11 cellular contexts compared by ENCODE assay signal in the genomic region with DNA sequence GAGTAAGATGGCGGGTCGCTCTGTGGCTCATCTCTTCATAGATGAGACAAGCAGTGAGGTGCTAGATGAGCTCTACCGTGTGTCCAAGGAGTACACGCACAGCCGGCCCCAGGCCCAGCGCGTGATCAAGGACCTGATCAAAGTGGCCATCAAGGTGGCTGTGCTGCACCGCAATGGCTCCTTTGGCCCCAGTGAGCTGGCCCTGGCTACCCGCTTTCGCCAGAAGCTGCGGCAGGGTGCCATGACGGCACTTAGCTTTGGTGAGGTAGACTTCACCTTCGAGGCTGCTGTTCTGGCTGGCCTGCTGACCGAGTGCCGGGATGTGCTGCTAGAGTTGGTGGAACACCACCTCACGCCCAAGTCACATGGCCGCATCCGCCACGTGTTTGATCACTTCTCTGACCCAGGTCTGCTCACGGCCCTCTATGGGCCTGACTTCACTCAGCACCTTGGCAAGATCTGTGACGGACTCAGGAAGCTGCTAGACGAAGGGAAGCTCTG. TPM values are rescaled to one million over a fixed set of nuclear protein-coding genes. Genes with fewer than 3 reads are reported as not detected.
DNase-seq lines count a peak whose midpoint lies in the region; ATAC-seq and TF ChIP-seq lines count a peak whose summit lies in the region.
"Had no signal": no experiment of that assay in that cellular context is flagged by ENCODE, and none has a peak within 500 bp of the region (broad histone marks: within the 10 kb centered on the region; RNA-seq: fewer than 3 reads in every experiment).

No MANE protein-coding gene starts in this region.

- DNase-seq in stimulated activated CD4-positive, alpha-beta T cell treated with anti-CD3 and anti-CD28 coated beads, Interleukin-4, amount 100 ng/mL, for 1 hour = peak; percentile 13
- no peak for DNase-seq in stimulated activated CD4-positive, alpha-beta T cell treated with anti-CD3 and anti-CD28 coated beads, Interleukin-4, amount 100 ng/mL, for 24 hours
- DNase-seq in activated T-cell treated with anti-CD3 and anti-CD28 coated beads, Interleukin-2, amount 50 U/mL, for 72 hours = peak in 1 of 2 donors; percentile 23
- DNase-seq in naive B cell = no peak
- no peak for DNase-seq in effector CD8-positive, alpha-beta T cell (lab: John Stamatoyannopoulos, UW)
- DNase-seq in glutamatergic neuron = no peak
- no peak for DNase-seq in GM03348 (ENCODE audit: low spot score)
- DNase-seq: Caco-2, NCI-H1694 had no signal

- H3K9me3 Mint-ChIP-seq in activated T-cell treated with anti-CD3 and anti-CD28 coated beads, Interleukin-2, amount 50 U/mL, for 72 hours = no peaks in the 10 kb centered on the region
- H3K9me3 Mint-ChIP-seq in naive B cell = no peaks in the 10 kb centered on the region
- peaks cover 2% of the 10 kb centered on the region for H3K9me3 Mint-ChIP-seq in glutamatergic neuron (ENCODE audit: unreplicated experiment)

- TF ChIP-seq CTCF in glutamatergic neuron (IDR thresholded peaks at IDR 0.05; ENCODE audit: partially characterized antibody, unreplicated experiment) = no peak

- no peak for ATAC-seq in activated T-cell treated with anti-CD3 and anti-CD28 coated beads, Interleukin-2, amount 50 U/mL, for 72 hours (replicated peaks in 1 of 2)
- no peak for ATAC-seq in naive B cell (ENCODE audit: low read depth in 2 of 2)
- no peak for ATAC-seq in GM19328 (IDR thresholded peaks at IDR 0.05; ENCODE audit: unreplicated experiment)

- H3K36me3 Mint-ChIP-seq in activated T-cell treated with anti-CD3 and anti-CD28 coated beads, Interleukin-2, amount 50 U/mL, for 72 hours (ENCODE audit: insufficient read depth in 2 of 2) = peaks cover 14 to 20% of the 10 kb centered on the region in 2 donors
- no peaks in the 10 kb centered on the region for H3K36me3 Mint-ChIP-seq in naive B cell
- H3K36me3 Mint-ChIP-seq in glutamatergic neuron (ENCODE audit: unreplicated experiment) = no peaks in the 10 kb centered on the region

- peak overlapping the region; percentile 99 for H3K27ac Mint-ChIP-seq in activated T-cell treated with anti-CD3 and anti-CD28 coated beads, Interleukin-2, amount 50 U/mL, for 72 hours
- H3K27ac Mint-ChIP-seq in naive B cell (peak overlapping the region in 4 of 6 donors; percentile 85 to 90 (median 86)), glutamatergic neuron (ENCODE audit: unreplicated experiment) (no peak overlapping the region)

- peaks cover 75% of the 10 kb centered on the region for H3K4me1 Mint-ChIP-seq in activated T-cell treated with anti-CD3 and anti-CD28 coated beads, Interleukin-2, amount 50 U/mL, for 72 hours (ENCODE audit: low read depth)
- H3K4me1 Mint-ChIP-seq in naive B cell = peaks cover 33 to 58% (median 48%) of the 10 kb centered on the region in 3 donors
- H3K4me1 Mint-ChIP-seq in glutamatergic neuron (ENCODE audit: low read depth, unreplicated experiment) = peaks cover 11% of the 10 kb centered on the region

- peak overlapping the region; percentile 94 to 99 for H3K4me3 Mint-ChIP-seq in activated T-cell treated with anti-CD3 and anti-CD28 coated beads, Interleukin-2, amount 50 U/mL, for 72 hours
- H3K4me3 Mint-ChIP-seq in naive B cell = peak overlapping the region; percentile 37 to 100 (median 98)
- no peak overlapping the region for H3K4me3 Mint-ChIP-seq in glutamatergic neuron (ENCODE audit: unreplicated experiment)

- H3K27me3 Mint-ChIP-seq in activated T-cell treated with anti-CD3 and anti-CD28 coated beads, Interleukin-2, amount 50 U/mL, for 72 hours (ENCODE audit: low read depth) = no peaks in the 10 kb centered on the region
- H3K27me3 Mint-ChIP-seq in naive B cell = no peaks in the 10 kb centered on the region
- H3K27me3 Mint-ChIP-seq in glutamatergic neuron (ENCODE audit: unreplicated experiment) = no peaks in the 10 kb centered on the region

RNA-seq across cellular contexts. Expression of a gene that starts 2.4 kb away (rescaled TPM):
- total RNA-seq in activated T-cell treated with anti-CD3 and anti-CD28 coated beads, Interleukin-2, amount 50 U/mL, for 72 hours = 10 to 100 TPM; 14.7 to 17.1 TPM
- 10 to 100 TPM in 2 of 6 donors, 1 to 10 TPM in 3, not detected in 1; 5.0 to 15.6 (median 8.3) TPM for polyA plus RNA-seq in naive B cell (ENCODE audit: low read depth in 6 of 6)
- total RNA-seq in glutamatergic neuron (ENCODE audit: unreplicated experiment) = not detected
- total RNA-seq: Caco-2 had no signal
- polyA plus RNA-seq: keratinocyte had no signal

RNA-seq across cellular contexts. Expression of a gene that starts 6.9 kb away (rescaled TPM):
- 1 to 10 TPM; 5.2 to 6.1 TPM for total RNA-seq in activated T-cell treated with anti-CD3 and anti-CD28 coated beads, Interleukin-2, amount 50 U/mL, for 72 hours
- polyA plus RNA-seq in naive B cell (ENCODE audit: low read depth in 6 of 6) = 1 to 10 TPM in 1 of 6 donors, under 1 TPM in 4, not detected in 1; 0.25 to 1.1 (median 0.60) TPM
- total RNA-seq in glutamatergic neuron (ENCODE audit: unreplicated experiment) = 21.9 TPM

RNA-seq across cellular contexts. Expression of a gene that starts 7.1 kb away (rescaled TPM):
- total RNA-seq in activated T-cell treated with anti-CD3 and anti-CD28 coated beads, Interleukin-2, amount 50 U/mL, for 72 hours = 100 to 1,000 TPM in 1 of 2 donors, 10 to 100 TPM in 1; 87.1 to 103 TPM
- polyA plus RNA-seq in naive B cell (ENCODE audit: low read depth in 6 of 6) = 10 to 100 TPM; 62.2 to 96.1 (median 71.2) TPM
- 44.2 TPM for total RNA-seq in glutamatergic neuron (ENCODE audit: unreplicated experiment)

RNA-seq across cellular contexts. Expression of a gene that starts 12.4 kb away (rescaled TPM):
- total RNA-seq in activated T-cell treated with anti-CD3 and anti-CD28 coated beads, Interleukin-2, amount 50 U/mL, for 72 hours = 1 to 10 TPM; 1.9 to 4.3 TPM
- polyA plus RNA-seq in naive B cell (ENCODE audit: low read depth in 6 of 6) = not detected
- 119 TPM for total RNA-seq in glutamatergic neuron (ENCODE audit: unreplicated experiment)

RNA-seq across cellular contexts. Expression of a gene that starts 17.0 kb away (rescaled TPM):
- total RNA-seq in activated T-cell treated with anti-CD3 and anti-CD28 coated beads, Interleukin-2, amount 50 U/mL, for 72 hours = 1 to 10 TPM; 1.8 to 3.2 TPM
- 1 to 10 TPM in 1 of 6 donors, under 1 TPM in 2, not detected in 3; 0.32 to 1.2 (median 0.53) TPM for polyA plus RNA-seq in naive B cell (ENCODE audit: low read depth in 6 of 6)
- total RNA-seq in glutamatergic neuron (ENCODE audit: unreplicated experiment) = 0.76 TPM

Comparison
In these comparisons a context has a peak if more than half of its experiments do, and no peak if none do; other contexts are left out.
1. RNA of a gene that starts 2.4 kb away (total RNA-seq): 14.7 to 17.1 TPM in activated T-cell treated with anti-CD3 and anti-CD28 coated beads, Interleukin-2, amount 50 U/mL, for 72 hours; not detected in glutamatergic neuron (single experiment); every median in the first group is over 10 times any median in the second.